In genomic region chr16:2764718-2765117, GRCh38 we compare ENCODE assay signal across 1 cellular context.
TF ChIP-seq lines count a peak whose summit lies in the region.

No MANE protein-coding gene starts in this region.

TF ChIP-seq in GM12878, 131 proteins besides CTCF, POLR2A, EP300 and RAD21:
- TF ChIP-seq TBL1XR1 (IDR thresholded peaks at IDR 0.05; ENCODE audit: low read depth, low read length): no peak
- TF ChIP-seq RUNX3 (IDR thresholded peaks at IDR 0.05; ENCODE audit: low read length): no peak
- TF ChIP-seq POLR2AphosphoS5 (IDR thresholded peaks at IDR 0.05; ENCODE audit: low read length): peak; percentile 11; the same call in 1 of the 2 replicates
- no peak for TF ChIP-seq NFIC (IDR thresholded peaks at IDR 0.05; ENCODE audit: low read depth, low read length)
- no peak for TF ChIP-seq MEF2A (IDR thresholded peaks at IDR 0.05; ENCODE audit: insufficient read depth, low read depth, low read length)
- TF ChIP-seq IRF4 (IDR thresholded peaks at IDR 0.05; ENCODE audit: low read depth, low read length): no peak
- TF ChIP-seq PBX3 (IDR thresholded peaks at IDR 0.05; ENCODE audit: insufficient replicate concordance, low read depth, low read length): no peak
- TF ChIP-seq SMAD5 (IDR thresholded peaks at IDR 0.05; ENCODE audit: low read depth): no peak
